ENCODE assay signal across 10 cellular contexts in the genomic region with DNA sequence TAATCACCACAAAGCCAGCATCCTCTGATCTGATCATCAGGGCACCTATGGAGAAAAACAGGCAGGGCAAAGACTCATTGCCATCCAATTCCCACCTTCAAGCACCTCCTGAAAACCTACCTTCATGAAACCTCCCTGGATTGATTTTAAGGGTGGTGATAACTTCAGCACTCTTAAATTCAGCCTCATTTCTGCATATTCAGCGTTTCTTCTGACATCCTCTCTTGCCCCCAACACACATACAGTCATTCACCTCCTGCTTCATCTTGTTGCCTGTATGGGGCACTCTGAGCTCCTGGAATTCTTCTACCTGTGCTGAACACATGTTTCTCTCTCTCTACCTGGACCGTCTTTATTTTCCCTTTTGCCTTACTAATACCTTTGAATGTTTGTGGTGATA. TPM values are rescaled to one million over a fixed set of nuclear protein-coding genes. Genes with fewer than 3 reads are reported as not detected.
"Had no signal": no experiment of that assay in that cellular context is flagged by ENCODE, and none has a peak within 500 bp of the region (broad histone marks: within the 10 kb centered on the region; RNA-seq: fewer than 3 reads in every experiment).

No MANE protein-coding gene starts in this region.

- H3K27ac ChIP-seq: HL-60 had no signal

- H3K4me1 Mint-ChIP-seq: GM23338, H9, IgD-negative memory B cell had no signal

- ATAC-seq: GM23338 had no signal

- H3K36me3 Mint-ChIP-seq: IgD-negative memory B cell had no signal

- FAIRE-seq: H1, H54 had no signal

- H2AFZ ChIP-seq: GM23338 had no signal

- H3K9me3 Mint-ChIP-seq: GM23338, H9 had no signal

- H3K27ac Mint-ChIP-seq: GM23338, H9, IgD-negative memory B cell had no signal

- DNase-seq: H9, HCEC 1CT, Kasumi-1, KG1 had no signal

- H3K4me2 ChIP-seq: GM23338 had no signal

- H3K4me3 ChIP-seq: GM23338 had no signal

- H3K4me3 Mint-ChIP-seq: GM23338, H9, IgD-negative memory B cell had no signal

RNA-seq across cellular contexts. Expression of gene FGF23, which starts 6.9 kb away (rescaled TPM):
- total RNA-seq: HT1080 had no signal
- polyA plus RNA-seq: IgD-negative memory B cell had no signal
